Comparison of ENCODE assay signal across 1 cellular context in the genomic region with DNA sequence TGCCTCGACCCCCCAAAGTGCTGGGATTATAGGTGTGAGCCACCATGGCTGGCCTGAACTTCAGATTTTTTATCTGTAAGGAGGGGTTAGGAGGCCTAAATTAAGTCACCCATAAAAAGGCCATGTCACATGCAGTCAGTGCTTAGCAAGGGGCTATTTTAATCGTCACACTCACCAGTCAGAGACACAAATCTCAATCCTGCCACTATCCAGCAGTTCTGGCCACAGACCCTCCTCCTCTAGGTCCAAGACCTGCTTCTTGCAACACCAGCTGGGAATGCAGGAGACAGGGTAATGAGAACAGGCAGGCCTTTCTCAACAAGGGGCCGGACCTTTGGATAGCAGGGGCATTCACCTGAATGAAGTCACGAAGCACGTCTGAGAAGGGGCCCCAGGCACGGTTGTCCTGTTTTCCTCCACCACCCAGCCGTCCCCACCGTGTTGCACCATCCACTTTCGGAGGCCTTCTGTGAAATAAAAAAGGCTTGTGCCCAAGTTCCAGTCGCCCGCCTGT.
TF ChIP-seq lines count a peak whose summit lies in the region.

No MANE protein-coding gene starts in this region.

TF ChIP-seq in HepG2, 621 proteins besides CTCF, POLR2A, EP300 and RAD21 (continued from another document and continues in another):
- TF ChIP-seq, protein P1, sequence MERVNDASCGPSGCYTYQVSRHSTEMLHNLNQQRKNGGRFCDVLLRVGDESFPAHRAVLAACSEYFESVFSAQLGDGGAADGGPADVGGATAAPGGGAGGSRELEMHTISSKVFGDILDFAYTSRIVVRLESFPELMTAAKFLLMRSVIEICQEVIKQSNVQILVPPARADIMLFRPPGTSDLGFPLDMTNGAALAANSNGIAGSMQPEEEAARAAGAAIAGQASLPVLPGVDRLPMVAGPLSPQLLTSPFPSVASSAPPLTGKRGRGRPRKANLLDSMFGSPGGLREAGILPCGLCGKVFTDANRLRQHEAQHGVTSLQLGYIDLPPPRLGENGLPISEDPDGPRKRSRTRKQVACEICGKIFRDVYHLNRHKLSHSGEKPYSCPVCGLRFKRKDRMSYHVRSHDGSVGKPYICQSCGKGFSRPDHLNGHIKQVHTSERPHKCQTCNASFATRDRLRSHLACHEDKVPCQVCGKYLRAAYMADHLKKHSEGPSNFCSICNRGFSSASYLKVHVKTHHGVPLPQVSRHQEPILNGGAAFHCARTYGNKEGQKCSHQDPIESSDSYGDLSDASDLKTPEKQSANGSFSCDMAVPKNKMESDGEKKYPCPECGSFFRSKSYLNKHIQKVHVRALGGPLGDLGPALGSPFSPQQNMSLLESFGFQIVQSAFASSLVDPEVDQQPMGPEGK (CRISPR knock-in tag; IDR thresholded peaks at IDR 0.05), result peak; percentile 62; the same call in 1 of the 2 replicates
- 0 out of 2 replicates have a peak, but pooled peaks have one; percentile 43 for TF ChIP-seq JUN (CRISPR knock-in tag; IDR thresholded peaks at IDR 0.05)
- no peak for TF ChIP-seq SAFB2 (CRISPR knock-in tag; IDR thresholded peaks at IDR 0.05; ENCODE audit: borderline replicate concordance, low read depth)
- TF ChIP-seq, protein P2, sequence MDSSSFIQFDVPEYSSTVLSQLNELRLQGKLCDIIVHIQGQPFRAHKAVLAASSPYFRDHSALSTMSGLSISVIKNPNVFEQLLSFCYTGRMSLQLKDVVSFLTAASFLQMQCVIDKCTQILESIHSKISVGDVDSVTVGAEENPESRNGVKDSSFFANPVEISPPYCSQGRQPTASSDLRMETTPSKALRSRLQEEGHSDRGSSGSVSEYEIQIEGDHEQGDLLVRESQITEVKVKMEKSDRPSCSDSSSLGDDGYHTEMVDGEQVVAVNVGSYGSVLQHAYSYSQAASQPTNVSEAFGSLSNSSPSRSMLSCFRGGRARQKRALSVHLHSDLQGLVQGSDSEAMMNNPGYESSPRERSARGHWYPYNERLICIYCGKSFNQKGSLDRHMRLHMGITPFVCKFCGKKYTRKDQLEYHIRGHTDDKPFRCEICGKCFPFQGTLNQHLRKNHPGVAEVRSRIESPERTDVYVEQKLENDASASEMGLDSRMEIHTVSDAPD (CRISPR knock-in tag; IDR thresholded peaks at IDR 0.05), result no peak
- TF ChIP-seq PTBP1 (IDR thresholded peaks at IDR 0.05; ENCODE audit: low read depth, low read length, poor library complexity, severe bottlenecking), result no peak
- no peak for TF ChIP-seq CHCHD3 (CRISPR knock-in tag; IDR thresholded peaks at IDR 0.05)
- no peak for TF ChIP-seq JUNB (CRISPR knock-in tag; IDR thresholded peaks at IDR 0.05; ENCODE audit: borderline replicate concordance)
- TF ChIP-seq, protein P3, sequence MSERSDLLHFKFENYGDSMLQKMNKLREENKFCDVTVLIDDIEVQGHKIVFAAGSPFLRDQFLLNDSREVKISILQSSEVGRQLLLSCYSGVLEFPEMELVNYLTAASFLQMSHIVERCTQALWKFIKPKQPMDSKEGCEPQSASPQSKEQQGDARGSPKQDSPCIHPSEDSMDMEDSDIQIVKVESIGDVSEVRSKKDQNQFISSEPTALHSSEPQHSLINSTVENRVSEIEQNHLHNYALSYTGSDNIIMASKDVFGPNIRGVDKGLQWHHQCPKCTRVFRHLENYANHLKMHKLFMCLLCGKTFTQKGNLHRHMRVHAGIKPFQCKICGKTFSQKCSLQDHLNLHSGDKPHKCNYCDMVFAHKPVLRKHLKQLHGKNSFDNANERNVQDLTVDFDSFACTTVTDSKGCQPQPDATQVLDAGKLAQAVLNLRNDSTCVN (CRISPR knock-in tag; IDR thresholded peaks at IDR 0.05; ENCODE audit: borderline replicate concordance), result no peak
- no peak for TF ChIP-seq FOXP1 (IDR thresholded peaks at IDR 0.05)
- TF ChIP-seq FOXP1 (CRISPR knock-in tag; IDR thresholded peaks at IDR 0.05), result peak; percentile 14; the same call in 1 of the 2 replicates
- TF ChIP-seq, protein P4, sequence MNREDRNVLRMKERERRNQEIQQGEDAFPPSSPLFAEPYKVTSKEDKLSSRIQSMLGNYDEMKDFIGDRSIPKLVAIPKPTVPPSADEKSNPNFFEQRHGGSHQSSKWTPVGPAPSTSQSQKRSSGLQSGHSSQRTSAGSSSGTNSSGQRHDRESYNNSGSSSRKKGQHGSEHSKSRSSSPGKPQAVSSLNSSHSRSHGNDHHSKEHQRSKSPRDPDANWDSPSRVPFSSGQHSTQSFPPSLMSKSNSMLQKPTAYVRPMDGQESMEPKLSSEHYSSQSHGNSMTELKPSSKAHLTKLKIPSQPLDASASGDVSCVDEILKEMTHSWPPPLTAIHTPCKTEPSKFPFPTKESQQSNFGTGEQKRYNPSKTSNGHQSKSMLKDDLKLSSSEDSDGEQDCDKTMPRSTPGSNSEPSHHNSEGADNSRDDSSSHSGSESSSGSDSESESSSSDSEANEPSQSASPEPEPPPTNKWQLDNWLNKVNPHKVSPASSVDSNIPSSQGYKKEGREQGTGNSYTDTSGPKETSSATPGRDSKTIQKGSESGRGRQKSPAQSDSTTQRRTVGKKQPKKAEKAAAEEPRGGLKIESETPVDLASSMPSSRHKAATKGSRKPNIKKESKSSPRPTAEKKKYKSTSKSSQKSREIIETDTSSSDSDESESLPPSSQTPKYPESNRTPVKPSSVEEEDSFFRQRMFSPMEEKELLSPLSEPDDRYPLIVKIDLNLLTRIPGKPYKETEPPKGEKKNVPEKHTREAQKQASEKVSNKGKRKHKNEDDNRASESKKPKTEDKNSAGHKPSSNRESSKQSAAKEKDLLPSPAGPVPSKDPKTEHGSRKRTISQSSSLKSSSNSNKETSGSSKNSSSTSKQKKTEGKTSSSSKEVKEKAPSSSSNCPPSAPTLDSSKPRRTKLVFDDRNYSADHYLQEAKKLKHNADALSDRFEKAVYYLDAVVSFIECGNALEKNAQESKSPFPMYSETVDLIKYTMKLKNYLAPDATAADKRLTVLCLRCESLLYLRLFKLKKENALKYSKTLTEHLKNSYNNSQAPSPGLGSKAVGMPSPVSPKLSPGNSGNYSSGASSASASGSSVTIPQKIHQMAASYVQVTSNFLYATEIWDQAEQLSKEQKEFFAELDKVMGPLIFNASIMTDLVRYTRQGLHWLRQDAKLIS (CRISPR knock-in tag; IDR thresholded peaks at IDR 0.05), result no peak
- no peak for TF ChIP-seq REXO4 (CRISPR knock-in tag; IDR thresholded peaks at IDR 0.05; ENCODE audit: borderline replicate concordance)
- no peak for TF ChIP-seq ZNF724P (CRISPR knock-in tag; IDR thresholded peaks at IDR 0.05; ENCODE audit: borderline replicate concordance)
- 0 out of 2 replicates have a peak, but pooled peaks have one; percentile 15 for TF ChIP-seq ZNF619 (CRISPR knock-in tag; IDR thresholded peaks at IDR 0.05)
- no peak for TF ChIP-seq HNRNPK (IDR thresholded peaks at IDR 0.05; ENCODE audit: low read depth, low read length, poor library complexity, severe bottlenecking)
- TF ChIP-seq, protein P5, sequence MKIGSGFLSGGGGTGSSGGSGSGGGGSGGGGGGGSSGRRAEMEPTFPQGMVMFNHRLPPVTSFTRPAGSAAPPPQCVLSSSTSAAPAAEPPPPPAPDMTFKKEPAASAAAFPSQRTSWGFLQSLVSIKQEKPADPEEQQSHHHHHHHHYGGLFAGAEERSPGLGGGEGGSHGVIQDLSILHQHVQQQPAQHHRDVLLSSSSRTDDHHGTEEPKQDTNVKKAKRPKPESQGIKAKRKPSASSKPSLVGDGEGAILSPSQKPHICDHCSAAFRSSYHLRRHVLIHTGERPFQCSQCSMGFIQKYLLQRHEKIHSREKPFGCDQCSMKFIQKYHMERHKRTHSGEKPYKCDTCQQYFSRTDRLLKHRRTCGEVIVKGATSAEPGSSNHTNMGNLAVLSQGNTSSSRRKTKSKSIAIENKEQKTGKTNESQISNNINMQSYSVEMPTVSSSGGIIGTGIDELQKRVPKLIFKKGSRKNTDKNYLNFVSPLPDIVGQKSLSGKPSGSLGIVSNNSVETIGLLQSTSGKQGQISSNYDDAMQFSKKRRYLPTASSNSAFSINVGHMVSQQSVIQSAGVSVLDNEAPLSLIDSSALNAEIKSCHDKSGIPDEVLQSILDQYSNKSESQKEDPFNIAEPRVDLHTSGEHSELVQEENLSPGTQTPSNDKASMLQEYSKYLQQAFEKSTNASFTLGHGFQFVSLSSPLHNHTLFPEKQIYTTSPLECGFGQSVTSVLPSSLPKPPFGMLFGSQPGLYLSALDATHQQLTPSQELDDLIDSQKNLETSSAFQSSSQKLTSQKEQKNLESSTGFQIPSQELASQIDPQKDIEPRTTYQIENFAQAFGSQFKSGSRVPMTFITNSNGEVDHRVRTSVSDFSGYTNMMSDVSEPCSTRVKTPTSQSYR (CRISPR knock-in tag; IDR thresholded peaks at IDR 0.05; ENCODE audit: borderline replicate concordance), result no peak
- peak; percentile 33; the same call in 1 of the 2 replicates for TF ChIP-seq HNF4A (CRISPR knock-in tag; IDR thresholded peaks at IDR 0.05)
- TF ChIP-seq ZEB1 (IDR thresholded peaks at IDR 0.05; ENCODE audit: insufficient replicate concordance, low read depth), result peak; percentile 1
- peak; percentile 36; the same call in 1 of the 2 replicates for TF ChIP-seq ZNF350 (CRISPR knock-in tag; IDR thresholded peaks at IDR 0.05; ENCODE audit: borderline replicate concordance, low read depth)
- TF ChIP-seq, protein P6, sequence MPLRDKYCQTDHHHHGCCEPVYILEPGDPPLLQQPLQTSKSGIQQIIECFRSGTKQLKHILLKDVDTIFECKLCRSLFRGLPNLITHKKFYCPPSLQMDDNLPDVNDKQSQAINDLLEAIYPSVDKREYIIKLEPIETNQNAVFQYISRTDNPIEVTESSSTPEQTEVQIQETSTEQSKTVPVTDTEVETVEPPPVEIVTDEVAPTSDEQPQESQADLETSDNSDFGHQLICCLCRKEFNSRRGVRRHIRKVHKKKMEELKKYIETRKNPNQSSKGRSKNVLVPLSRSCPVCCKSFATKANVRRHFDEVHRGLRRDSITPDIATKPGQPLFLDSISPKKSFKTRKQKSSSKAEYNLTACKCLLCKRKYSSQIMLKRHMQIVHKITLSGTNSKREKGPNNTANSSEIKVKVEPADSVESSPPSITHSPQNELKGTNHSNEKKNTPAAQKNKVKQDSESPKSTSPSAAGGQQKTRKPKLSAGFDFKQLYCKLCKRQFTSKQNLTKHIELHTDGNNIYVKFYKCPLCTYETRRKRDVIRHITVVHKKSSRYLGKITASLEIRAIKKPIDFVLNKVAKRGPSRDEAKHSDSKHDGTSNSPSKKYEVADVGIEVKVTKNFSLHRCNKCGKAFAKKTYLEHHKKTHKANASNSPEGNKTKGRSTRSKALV (CRISPR knock-in tag; IDR thresholded peaks at IDR 0.05), result no peak
- no peak for TF ChIP-seq ARID2 (CRISPR knock-in tag; IDR thresholded peaks at IDR 0.05; ENCODE audit: borderline replicate concordance)
- TF ChIP-seq ZNF772 (CRISPR knock-in tag; IDR thresholded peaks at IDR 0.05), result no peak
- no peak for TF ChIP-seq KDM4B (CRISPR knock-in tag; IDR thresholded peaks at IDR 0.05)
- no peak for TF ChIP-seq NR3C1 (CRISPR knock-in tag; IDR thresholded peaks at IDR 0.05)
- TF ChIP-seq, protein P7, sequence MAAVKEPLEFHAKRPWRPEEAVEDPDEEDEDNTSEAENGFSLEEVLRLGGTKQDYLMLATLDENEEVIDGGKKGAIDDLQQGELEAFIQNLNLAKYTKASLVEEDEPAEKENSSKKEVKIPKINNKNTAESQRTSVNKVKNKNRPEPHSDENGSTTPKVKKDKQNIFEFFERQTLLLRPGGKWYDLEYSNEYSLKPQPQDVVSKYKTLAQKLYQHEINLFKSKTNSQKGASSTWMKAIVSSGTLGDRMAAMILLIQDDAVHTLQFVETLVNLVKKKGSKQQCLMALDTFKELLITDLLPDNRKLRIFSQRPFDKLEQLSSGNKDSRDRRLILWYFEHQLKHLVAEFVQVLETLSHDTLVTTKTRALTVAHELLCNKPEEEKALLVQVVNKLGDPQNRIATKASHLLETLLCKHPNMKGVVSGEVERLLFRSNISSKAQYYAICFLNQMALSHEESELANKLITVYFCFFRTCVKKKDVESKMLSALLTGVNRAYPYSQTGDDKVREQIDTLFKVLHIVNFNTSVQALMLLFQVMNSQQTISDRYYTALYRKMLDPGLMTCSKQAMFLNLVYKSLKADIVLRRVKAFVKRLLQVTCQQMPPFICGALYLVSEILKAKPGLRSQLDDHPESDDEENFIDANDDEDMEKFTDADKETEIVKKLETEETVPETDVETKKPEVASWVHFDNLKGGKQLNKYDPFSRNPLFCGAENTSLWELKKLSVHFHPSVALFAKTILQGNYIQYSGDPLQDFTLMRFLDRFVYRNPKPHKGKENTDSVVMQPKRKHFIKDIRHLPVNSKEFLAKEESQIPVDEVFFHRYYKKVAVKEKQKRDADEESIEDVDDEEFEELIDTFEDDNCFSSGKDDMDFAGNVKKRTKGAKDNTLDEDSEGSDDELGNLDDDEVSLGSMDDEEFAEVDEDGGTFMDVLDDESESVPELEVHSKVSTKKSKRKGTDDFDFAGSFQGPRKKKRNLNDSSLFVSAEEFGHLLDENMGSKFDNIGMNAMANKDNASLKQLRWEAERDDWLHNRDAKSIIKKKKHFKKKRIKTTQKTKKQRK (IDR thresholded peaks at IDR 0.05; ENCODE audit: low read length), result no peak
- TF ChIP-seq, protein P8, sequence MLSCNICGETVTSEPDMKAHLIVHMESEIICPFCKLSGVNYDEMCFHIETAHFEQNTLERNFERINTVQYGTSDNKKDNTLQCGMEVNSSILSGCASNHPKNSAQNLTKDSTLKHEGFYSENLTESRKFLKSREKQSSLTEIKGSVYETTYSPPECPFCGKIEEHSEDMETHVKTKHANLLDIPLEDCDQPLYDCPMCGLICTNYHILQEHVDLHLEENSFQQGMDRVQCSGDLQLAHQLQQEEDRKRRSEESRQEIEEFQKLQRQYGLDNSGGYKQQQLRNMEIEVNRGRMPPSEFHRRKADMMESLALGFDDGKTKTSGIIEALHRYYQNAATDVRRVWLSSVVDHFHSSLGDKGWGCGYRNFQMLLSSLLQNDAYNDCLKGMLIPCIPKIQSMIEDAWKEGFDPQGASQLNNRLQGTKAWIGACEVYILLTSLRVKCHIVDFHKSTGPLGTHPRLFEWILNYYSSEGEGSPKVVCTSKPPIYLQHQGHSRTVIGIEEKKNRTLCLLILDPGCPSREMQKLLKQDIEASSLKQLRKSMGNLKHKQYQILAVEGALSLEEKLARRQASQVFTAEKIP (CRISPR knock-in tag; IDR thresholded peaks at IDR 0.05; ENCODE audit: borderline replicate concordance), result no peak
- TF ChIP-seq FOXJ3 (CRISPR knock-in tag; IDR thresholded peaks at IDR 0.05; ENCODE audit: borderline replicate concordance), result no peak
